In genomic region chr5:107670028-107670926, GRCh38 we compare ENCODE assay signal across 8 cellular contexts. TPM values are rescaled to one million over a fixed set of nuclear protein-coding genes. Genes with fewer than 3 reads are reported as not detected.
DNase-seq lines count a peak whose midpoint lies in the region; ATAC-seq and TF ChIP-seq lines count a peak whose summit lies in the region.

No MANE protein-coding gene starts in this region.

- H3K27me3 ChIP-seq in HUES6 (ENCODE audit: control insufficient read depth, insufficient read depth, low read length) = peaks cover 19% of the 10 kb centered on the region

- H3K4me1 ChIP-seq in HUES6 (ENCODE audit: control insufficient read depth, insufficient read depth, low read length) = peaks cover 14% of the 10 kb centered on the region

- H3K36me3 Mint-ChIP-seq in osteocyte (ENCODE audit: unreplicated experiment) = no peaks in the 10 kb centered on the region

- no peaks in the 10 kb centered on the region for H3K27me3 Mint-ChIP-seq in osteocyte (ENCODE audit: unreplicated experiment)

- TF ChIP-seq CTCF in foreskin fibroblast (IDR thresholded peaks at IDR 0.05; ENCODE audit: low read depth, low read length) = no peak
- TF ChIP-seq CTCF in osteocyte (IDR thresholded peaks at IDR 0.05) = no peak

- peak overlapping the region; percentile 76 for H3K27ac Mint-ChIP-seq in osteocyte (ENCODE audit: unreplicated experiment)

- H3K4me3 ChIP-seq in HUES6 (ENCODE audit: low read depth, low read length) (peak overlapping the region; percentile 91), foreskin fibroblast (ENCODE audit: low read depth in 1 of 2, low read length in 2 of 2) (peak overlapping the region; percentile 52 to 80)

- peaks cover 30% of the 10 kb centered on the region for H3K4me1 Mint-ChIP-seq in osteocyte (ENCODE audit: unreplicated experiment)

- H3K9ac ChIP-seq in HUES6 (ENCODE audit: low read length) = peak overlapping the region; percentile 75

- DNase-seq in activated CD4-positive, alpha-beta T cell treated with anti-CD3 and anti-CD28 coated beads for 48 hours = peak; percentile 25
- no peak for DNase-seq in activated CD4-positive, alpha-beta T cell treated with anti-CD3 and anti-CD28 coated beads, Interleukin-2, amount 50 U/mL, for 1 hour
- peak; percentile 2 to 14 for DNase-seq in activated CD4-positive, alpha-beta T cell treated with anti-CD3 and anti-CD28 coated beads, Interleukin-2, amount 50 U/mL, for 48 hours
- peak; percentile 33 to 72 for DNase-seq in foreskin fibroblast
- DNase-seq in osteocyte (ENCODE audit: extremely low spot score, unreplicated experiment) = no peak
- no peak for DNase-seq in GF-D8 (lab: John Stamatoyannopoulos, UW)

- peak overlapping the region; percentile 48; the same call in 1 of the 2 replicates for H3K27ac ChIP-seq in HUES6 (ENCODE audit: low read depth, low read length)

- H3K4me3 Mint-ChIP-seq in osteocyte (ENCODE audit: unreplicated experiment) = peak overlapping the region; percentile 92

- no peaks in the 10 kb centered on the region for H3K36me3 ChIP-seq in HUES6 (ENCODE audit: control insufficient read depth, insufficient read depth, low read length)

- no peak for ATAC-seq in GM21737 (IDR thresholded peaks at IDR 0.05; ENCODE audit: unreplicated experiment)

- H3K9me3 Mint-ChIP-seq in osteocyte (ENCODE audit: unreplicated experiment) = no peaks in the 10 kb centered on the region

- H3K9me3 ChIP-seq in HUES6 (ENCODE audit: control insufficient read depth, insufficient read depth, low read depth, low read length) = no peaks in the 10 kb centered on the region

RNA-seq across cellular contexts. Expression of gene EFNA5, which starts 0.5 kb away (rescaled TPM):
- 34.2 and 35.4 TPM in 2 replicates for total RNA-seq in osteocyte

Comparison
In these comparisons a context has a peak if more than half of its experiments do, and no peak if none do; other contexts are left out.
1. DNase-seq: peak in activated CD4-positive, alpha-beta T cell treated with anti-CD3 and anti-CD28 coated beads for 48 hours (single experiment), activated CD4-positive, alpha-beta T cell treated with anti-CD3 and anti-CD28 coated beads, Interleukin-2, amount 50 U/mL, for 48 hours (2 of 2) and foreskin fibroblast (2 of 2); none in activated CD4-positive, alpha-beta T cell treated with anti-CD3 and anti-CD28 coated beads, Interleukin-2, amount 50 U/mL, for 1 hour (single experiment), osteocyte (single experiment) and GF-D8 (single experiment).